In genomic region chr3:10290476-10291138, GRCh38 we compare ENCODE assay signal across 17 cellular contexts. TPM values are rescaled to one million over a fixed set of nuclear protein-coding genes. Genes with fewer than 3 reads are reported as not detected.
"Had no signal": no experiment of that assay in that cellular context is flagged by ENCODE, and none has a peak within 500 bp of the region (broad histone marks: within the 10 kb centered on the region; RNA-seq: fewer than 3 reads in every experiment).

No MANE protein-coding gene starts in this region.

- H3K9me3 ChIP-seq: gastroesophageal sphincter, left lung, suprapubic skin had no signal

- H3K4me1 ChIP-seq: gastroesophageal sphincter, parathyroid adenoma had no signal

- H3K27me3 ChIP-seq: gastroesophageal sphincter, left lung, suprapubic skin had no signal

- H3K9me3 Mint-ChIP-seq: activated CD4-positive, alpha-beta T cell treated with anti-CD3 and anti-CD28 coated beads, Interleukin-2, amount 10 ng/mL, durations not matched to agents 24 days and 14 days; activated naive CD4-positive, alpha-beta T cell treated with anti-CD3 and anti-CD28 coated beads for 36 hours; naive thymus-derived CD4-positive, alpha-beta T cell; stimulated activated naive CD8-positive, alpha-beta T cell treated with anti-CD3 and anti-CD28 coated beads, Interleukin-15, Interleukin-2, amounts not matched to agents 100 ng/mL and 50 ng/mL, for 24 hours had no signal

- H3K27ac ChIP-seq: gastroesophageal sphincter, parathyroid adenoma, suprapubic skin had no signal

- H2AFZ ChIP-seq: parathyroid adenoma had no signal

- H3K27me3 Mint-ChIP-seq: activated CD4-positive, alpha-beta T cell treated with anti-CD3 and anti-CD28 coated beads, Interleukin-2, amount 10 ng/mL, durations not matched to agents 24 days and 14 days; naive thymus-derived CD4-positive, alpha-beta T cell; stimulated activated naive CD8-positive, alpha-beta T cell treated with anti-CD3 and anti-CD28 coated beads, Interleukin-15, Interleukin-2, amounts not matched to agents 100 ng/mL and 50 ng/mL, for 24 hours had no signal

- H3K4me3 Mint-ChIP-seq: activated CD4-positive, alpha-beta T cell treated with anti-CD3 and anti-CD28 coated beads, Interleukin-2, amount 10 ng/mL, durations not matched to agents 24 days and 14 days; activated CD8-positive, alpha-beta T cell treated with anti-CD3 and anti-CD28 coated beads, Interleukin-2, amount 10 ng/mL, durations not matched to agents 7 days and 5 days; activated naive CD4-positive, alpha-beta T cell treated with anti-CD3 and anti-CD28 coated beads for 36 hours; naive thymus-derived CD4-positive, alpha-beta T cell; stimulated activated naive CD8-positive, alpha-beta T cell treated with anti-CD3 and anti-CD28 coated beads, Interleukin-15, Interleukin-2, amounts not matched to agents 100 ng/mL and 50 ng/mL, for 24 hours had no signal

- H3K27ac Mint-ChIP-seq: activated naive CD4-positive, alpha-beta T cell treated with anti-CD3 and anti-CD28 coated beads for 36 hours; stimulated activated naive CD8-positive, alpha-beta T cell treated with anti-CD3 and anti-CD28 coated beads, Interleukin-15, Interleukin-2, amounts not matched to agents 100 ng/mL and 50 ng/mL, for 24 hours had no signal

- ATAC-seq: activated CD8-positive, alpha-beta T cell treated with anti-CD3 and anti-CD28 coated beads, Interleukin-2, amount 10 ng/mL, durations not matched to agents 7 days and 5 days; gastroesophageal sphincter; left lung; naive thymus-derived CD4-positive, alpha-beta T cell had no signal

- DNase-seq: activated CD4-positive, alpha-beta T cell treated with anti-CD3 and anti-CD28 coated beads, Interleukin-2, amount 10 ng/mL, durations not matched to agents 24 days and 14 days; activated CD4-positive, CD25-positive, alpha-beta regulatory T cell; activated CD8-positive, alpha-beta memory T cell treated with anti-CD3 and anti-CD28 coated beads, Interleukin-2, amount 50 U/mL, for 48 hours; activated CD8-positive, alpha-beta T cell treated with anti-CD3 and anti-CD28 coated beads, Interleukin-2, amount 10 ng/mL, durations not matched to agents 7 days and 5 days; activated naive CD4-positive, alpha-beta T cell treated with anti-CD3 and anti-CD28 coated beads for 36 hours; left lung; naive thymus-derived CD4-positive, alpha-beta T cell; stimulated activated CD4-positive, alpha-beta T cell treated with anti-CD3 and anti-CD28 coated beads, Interleukin-4, amount 100 ng/mL, for 24 hours; trophoblast cell had no signal

- H3K79me2 ChIP-seq: parathyroid adenoma had no signal

- H3K4me3 ChIP-seq: gastroesophageal sphincter, left lung, suprapubic skin had no signal

RNA-seq across cellular contexts. Expression of gene GHRL, which starts 2.1 kb away (rescaled TPM):
- total RNA-seq: activated naive CD4-positive, alpha-beta T cell treated with anti-CD3 and anti-CD28 coated beads for 36 hours; astrocyte; bronchial epithelial cell; chondrocyte; renal cortical epithelial cell had no signal
